In genomic region chr3:127630811-127631714, GRCh38 we compare ENCODE assay signal across 13 cellular contexts. TPM values are rescaled to one million over a fixed set of nuclear protein-coding genes. Genes with fewer than 3 reads are reported as not detected.
DNase-seq lines count a peak whose midpoint lies in the region; ATAC-seq and TF ChIP-seq lines count a peak whose summit lies in the region.
"Had no signal": no experiment of that assay in that cellular context is flagged by ENCODE, and none has a peak within 500 bp of the region (broad histone marks: within the 10 kb centered on the region; RNA-seq: fewer than 3 reads in every experiment).

No MANE protein-coding gene starts in this region.

- H3K27me3 Mint-ChIP-seq in T-helper 17 cell = peaks cover 34% of the 10 kb centered on the region

- H3K9me2 ChIP-seq in SK-N-SH = no peaks in the 10 kb centered on the region

- H3K4me1 ChIP-seq in SK-N-SH (ENCODE audit: control insufficient read depth in 1 of 2, insufficient read depth in 2 of 2, low read depth in 1 of 2, low read length in 1 of 2) = peaks cover 0 to 32% of the 10 kb centered on the region in 2 experiments; a peak in 2 of 4 replicates

- H3K4me3 ChIP-seq in SK-N-SH (ENCODE audit: low read depth in 2 of 2, low read length in 1 of 2) = no peak overlapping the region
- H3K4me3 ChIP-seq: pancreas had no signal

- CTCF ChIA-PET in SK-N-SH (lab: Yijun Ruan, JAX) = interaction anchor here (0.6 to 4.8 kb wide), 5 partner anchors 21 to 1385 kb away, joined by 3 to 19 read pairs (median 4); no protein-coding TSS in a partner anchor

- H3F3A ChIP-seq in SK-N-SH (replicated peaks; ENCODE audit: insufficient read depth) = no peaks in the 10 kb centered on the region

- H4K20me1 ChIP-seq in SK-N-SH (ENCODE audit: insufficient read depth) = no peaks in the 10 kb centered on the region

- ATAC-seq in SK-N-SH treated with all-trans-retinoic acid at 6 μM for 48 hours (no peak), T-helper 17 cell (no peak), GM21381 (IDR thresholded peaks at IDR 0.05; ENCODE audit: unreplicated experiment) (no peak), GM18502 (IDR thresholded peaks at IDR 0.05; ENCODE audit: poor library complexity, unreplicated experiment) (no peak)
- ATAC-seq: left lobe of liver had no signal

- DNase-seq in SK-N-SH (no peak), NCI-H2029 treated with DMSO at 0.1 percent for 48 hours (lab: John Stamatoyannopoulos, UW) (peak; percentile 78), T-helper 17 cell (no peak), posterior vena cava (ENCODE audit: low spot score) (peak; percentile 51), SKM-1 treated with dmso at 0.1 percent for 144 hours (lab: John Stamatoyannopoulos, UW; ENCODE audit: unreplicated experiment) (no peak)
- DNase-seq: activated CD8-positive, alpha-beta T cell treated with anti-CD3 and anti-CD28 coated beads for 36 hours; EL; OCI-M1; pancreas had no signal

- POLR2A ChIA-PET in SK-N-SH (lab: Yijun Ruan, JAX) = no interaction called here

- H3K4me3 Mint-ChIP-seq in T-helper 17 cell = peak overlapping the region; percentile 71

- H3K4me1 Mint-ChIP-seq in T-helper 17 cell = peaks cover 40% of the 10 kb centered on the region

- no peaks in the 10 kb centered on the region for H3K27me3 ChIP-seq in SK-N-SH (ENCODE audit: insufficient read depth)
- H3K27me3 ChIP-seq: pancreas had no signal

- H3K9ac ChIP-seq in SK-N-SH = no peak overlapping the region

- H3K9me3 ChIP-seq in SK-N-SH (no peaks in the 10 kb centered on the region), T-helper 17 cell (ENCODE audit: control insufficient read depth, low read length, poor library complexity, severe bottlenecking) (no peaks in the 10 kb centered on the region)
- H3K9me3 ChIP-seq: pancreas had no signal

- no peak for TF ChIP-seq EP300 in SK-N-SH (IDR thresholded peaks at IDR 0.05; ENCODE audit: borderline replicate concordance in 1 of 2, low read depth in 1 of 2, low read length in 1 of 2)

- H3K36me3 Mint-ChIP-seq in T-helper 17 cell (ENCODE audit: low read depth) = peaks cover 8% of the 10 kb centered on the region

- H2AFZ ChIP-seq in SK-N-SH (ENCODE audit: low read depth) = no peak overlapping the region

- intact Hi-C loops in posterior vena cava (cut with DNase I) = no loop called here

- H3K27ac ChIP-seq in SK-N-SH (ENCODE audit: low read depth in 2 of 2, low read length in 1 of 2) = no peak overlapping the region; a peak in 1 of 4 replicates
- H3K27ac ChIP-seq: pancreas had no signal

- H3K4me2 ChIP-seq in SK-N-SH = no peak overlapping the region

- TF ChIP-seq RAD21 in SK-N-SH (IDR thresholded peaks at IDR 0.05; ENCODE audit: low read length) = no peak

- WGBS in SK-N-SH (ENCODE audit: low lambda C conversion rate) = 94% methylated on average over 12 of the region's 12 CpGs

- H3K36me3 ChIP-seq in SK-N-SH (replicated peaks in 1 of 2; ENCODE audit: control insufficient read depth in 1 of 2, insufficient read depth in 2 of 2, low read length in 1 of 2) = no peaks in the 10 kb centered on the region
- H3K36me3 ChIP-seq: pancreas had no signal

- TF ChIP-seq CTCF in SK-N-SH (IDR thresholded peaks at IDR 0.05) = no peak

- no peak overlapping the region for H3K27ac Mint-ChIP-seq in T-helper 17 cell
- H3K27ac Mint-ChIP-seq: activated CD8-positive, alpha-beta T cell treated with anti-CD3 and anti-CD28 coated beads for 36 hours had no signal

- H3K79me2 ChIP-seq in SK-N-SH (ENCODE audit: insufficient read depth) = no peaks in the 10 kb centered on the region

TF ChIP-seq in SK-N-SH, 30 proteins besides CTCF, POLR2A, EP300 and RAD21:
- TF ChIP-seq MXI1 (IDR thresholded peaks at IDR 0.05; ENCODE audit: low read depth, low read length) (peak; percentile 28; the same call in 1 of the 2 replicates), GATA2 (CRISPR knock-in tag; IDR thresholded peaks at IDR 0.05) (no peak)

TF ChIP-seq in SK-N-SH treated with all-trans-retinoic acid at 6 μM for 48 hours, 23 proteins besides CTCF, POLR2A, EP300 and RAD21 (continues in another document):
- TF ChIP-seq, protein P1, sequence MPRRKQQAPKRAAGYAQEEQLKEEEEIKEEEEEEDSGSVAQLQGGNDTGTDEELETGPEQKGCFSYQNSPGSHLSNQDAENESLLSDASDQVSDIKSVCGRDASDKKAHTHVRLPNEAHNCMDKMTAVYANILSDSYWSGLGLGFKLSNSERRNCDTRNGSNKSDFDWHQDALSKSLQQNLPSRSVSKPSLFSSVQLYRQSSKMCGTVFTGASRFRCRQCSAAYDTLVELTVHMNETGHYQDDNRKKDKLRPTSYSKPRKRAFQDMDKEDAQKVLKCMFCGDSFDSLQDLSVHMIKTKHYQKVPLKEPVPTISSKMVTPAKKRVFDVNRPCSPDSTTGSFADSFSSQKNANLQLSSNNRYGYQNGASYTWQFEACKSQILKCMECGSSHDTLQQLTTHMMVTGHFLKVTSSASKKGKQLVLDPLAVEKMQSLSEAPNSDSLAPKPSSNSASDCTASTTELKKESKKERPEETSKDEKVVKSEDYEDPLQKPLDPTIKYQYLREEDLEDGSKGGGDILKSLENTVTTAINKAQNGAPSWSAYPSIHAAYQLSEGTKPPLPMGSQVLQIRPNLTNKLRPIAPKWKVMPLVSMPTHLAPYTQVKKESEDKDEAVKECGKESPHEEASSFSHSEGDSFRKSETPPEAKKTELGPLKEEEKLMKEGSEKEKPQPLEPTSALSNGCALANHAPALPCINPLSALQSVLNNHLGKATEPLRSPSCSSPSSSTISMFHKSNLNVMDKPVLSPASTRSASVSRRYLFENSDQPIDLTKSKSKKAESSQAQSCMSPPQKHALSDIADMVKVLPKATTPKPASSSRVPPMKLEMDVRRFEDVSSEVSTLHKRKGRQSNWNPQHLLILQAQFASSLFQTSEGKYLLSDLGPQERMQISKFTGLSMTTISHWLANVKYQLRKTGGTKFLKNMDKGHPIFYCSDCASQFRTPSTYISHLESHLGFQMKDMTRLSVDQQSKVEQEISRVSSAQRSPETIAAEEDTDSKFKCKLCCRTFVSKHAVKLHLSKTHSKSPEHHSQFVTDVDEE (CRISPR knock-in tag; IDR thresholded peaks at IDR 0.05) = no peak
- no peak for TF ChIP-seq POU6F1 (CRISPR knock-in tag; IDR thresholded peaks at IDR 0.05; ENCODE audit: borderline replicate concordance, low read depth)
- TF ChIP-seq CSDC2 (CRISPR knock-in tag; IDR thresholded peaks at IDR 0.05) = no peak
- no peak for TF ChIP-seq ZNF8 (CRISPR knock-in tag; IDR thresholded peaks at IDR 0.05)
- TF ChIP-seq RARB (CRISPR knock-in tag; IDR thresholded peaks at IDR 0.05) = no peak
- TF ChIP-seq ARNTL (CRISPR knock-in tag; IDR thresholded peaks at IDR 0.05; ENCODE audit: borderline replicate concordance, low read depth) = no peak
- TF ChIP-seq OSR1 (CRISPR knock-in tag; IDR thresholded peaks at IDR 0.05) = no peak
- no peak for TF ChIP-seq ZFP30 (CRISPR knock-in tag; IDR thresholded peaks at IDR 0.05)
- TF ChIP-seq, protein P2, sequence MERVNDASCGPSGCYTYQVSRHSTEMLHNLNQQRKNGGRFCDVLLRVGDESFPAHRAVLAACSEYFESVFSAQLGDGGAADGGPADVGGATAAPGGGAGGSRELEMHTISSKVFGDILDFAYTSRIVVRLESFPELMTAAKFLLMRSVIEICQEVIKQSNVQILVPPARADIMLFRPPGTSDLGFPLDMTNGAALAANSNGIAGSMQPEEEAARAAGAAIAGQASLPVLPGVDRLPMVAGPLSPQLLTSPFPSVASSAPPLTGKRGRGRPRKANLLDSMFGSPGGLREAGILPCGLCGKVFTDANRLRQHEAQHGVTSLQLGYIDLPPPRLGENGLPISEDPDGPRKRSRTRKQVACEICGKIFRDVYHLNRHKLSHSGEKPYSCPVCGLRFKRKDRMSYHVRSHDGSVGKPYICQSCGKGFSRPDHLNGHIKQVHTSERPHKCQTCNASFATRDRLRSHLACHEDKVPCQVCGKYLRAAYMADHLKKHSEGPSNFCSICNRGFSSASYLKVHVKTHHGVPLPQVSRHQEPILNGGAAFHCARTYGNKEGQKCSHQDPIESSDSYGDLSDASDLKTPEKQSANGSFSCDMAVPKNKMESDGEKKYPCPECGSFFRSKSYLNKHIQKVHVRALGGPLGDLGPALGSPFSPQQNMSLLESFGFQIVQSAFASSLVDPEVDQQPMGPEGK (CRISPR knock-in tag; IDR thresholded peaks at IDR 0.05; ENCODE audit: borderline replicate concordance) = no peak
- TF ChIP-seq SNAI2 (CRISPR knock-in tag; IDR thresholded peaks at IDR 0.05) = no peak

RNA-seq across cellular contexts. Expression of gene PODXL2, which starts 2.1 kb away (rescaled TPM):
- 27.5 and 28.8 TPM in 2 replicates for polyA plus RNA-seq in SK-N-SH (2012; rRNA removed)
- 17.2 and 24.8 TPM in 2 replicates for polyA plus RNA-seq in SK-N-SH (2012; cell fraction: cytosol; rRNA removed)
- polyA plus RNA-seq in SK-N-SH (2012; cell fraction: nucleus; rRNA removed) = 19.9 and 23.6 TPM in 2 replicates
- total RNA-seq in T-helper 17 cell (1 to 10 TPM; 4.8 to 5.5 TPM), posterior vena cava (1 to 10 TPM; 2.0 to 2.5 TPM)

RNA-seq across cellular contexts. Expression of gene MCM2, which starts 32.9 kb away (rescaled TPM):
- polyA plus RNA-seq in SK-N-SH (2012; rRNA removed) = 39.8 and 56.9 TPM in 2 replicates
- polyA plus RNA-seq in SK-N-SH (2012; cell fraction: cytosol; rRNA removed) = 18.6 and 29.9 TPM in 2 replicates
- polyA plus RNA-seq in SK-N-SH (2012; cell fraction: nucleus; rRNA removed) = 36.3 and 41.6 TPM in 2 replicates
- total RNA-seq in T-helper 17 cell (10 to 100 TPM in 1 of 2 donors, 1 to 10 TPM in 1; 8.6 to 11.6 TPM), posterior vena cava (1 to 10 TPM; 4.0 to 5.6 TPM)

RNA-seq across cellular contexts. Expression of gene TPRA1, which starts 40.5 kb away (rescaled TPM):
- 26.3 and 31.6 TPM in 2 replicates for polyA plus RNA-seq in SK-N-SH (2012; rRNA removed)
- 11.8 and 18.8 TPM in 2 replicates for polyA plus RNA-seq in SK-N-SH (2012; cell fraction: cytosol; rRNA removed)
- polyA plus RNA-seq in SK-N-SH (2012; cell fraction: nucleus; rRNA removed) = 41.2 and 42.1 TPM in 2 replicates
- total RNA-seq in T-helper 17 cell = 10 to 100 TPM; 12.5 to 16.6 TPM
- 10 to 100 TPM; 21.4 to 22.8 TPM for total RNA-seq in posterior vena cava

RNA-seq across cellular contexts. Expression of gene ABTB1, which starts 41.7 kb away (rescaled TPM):
- polyA plus RNA-seq in SK-N-SH (2012; rRNA removed) = 30.8 and 31.6 TPM in 2 replicates
- polyA plus RNA-seq in SK-N-SH (2012; cell fraction: cytosol; rRNA removed) = 7.1 and 12.3 TPM in 2 replicates
- 166 and 204 TPM in 2 replicates for polyA plus RNA-seq in SK-N-SH (2012; cell fraction: nucleus; rRNA removed)
- total RNA-seq in T-helper 17 cell (10 to 100 TPM; 88.6 to 95.2 TPM), posterior vena cava (10 to 100 TPM; 27.7 to 28.9 TPM)

Comparison
In these comparisons a context has a peak if more than half of its experiments do, and no peak if none do; other contexts are left out.
1. DNase-seq: peak in NCI-H2029 treated with DMSO at 0.1 percent for 48 hours (single experiment) and posterior vena cava (single experiment); none in SK-N-SH (single experiment), T-helper 17 cell (0 of 3) and SKM-1 treated with dmso at 0.1 percent for 144 hours (single experiment).